In genomic region chr17:76673729-76674128, GRCh38 we compare ENCODE assay signal across 1 cellular context.
TF ChIP-seq lines count a peak whose summit lies in the region.

No MANE protein-coding gene starts in this region.

TF ChIP-seq in WTC11, 78 proteins besides CTCF, POLR2A, EP300 and RAD21 (continued from another document):
- no peak for TF ChIP-seq ZNF396 (CRISPR knock-in tag; IDR thresholded peaks at IDR 0.05; ENCODE audit: borderline replicate concordance)
- TF ChIP-seq ZNF416 (CRISPR knock-in tag; IDR thresholded peaks at IDR 0.05): no peak
- TF ChIP-seq USF2 (CRISPR knock-in tag; IDR thresholded peaks at IDR 0.05): no peak
- no peak for TF ChIP-seq JUN (CRISPR knock-in tag; IDR thresholded peaks at IDR 0.05)
